In the genomic region with DNA sequence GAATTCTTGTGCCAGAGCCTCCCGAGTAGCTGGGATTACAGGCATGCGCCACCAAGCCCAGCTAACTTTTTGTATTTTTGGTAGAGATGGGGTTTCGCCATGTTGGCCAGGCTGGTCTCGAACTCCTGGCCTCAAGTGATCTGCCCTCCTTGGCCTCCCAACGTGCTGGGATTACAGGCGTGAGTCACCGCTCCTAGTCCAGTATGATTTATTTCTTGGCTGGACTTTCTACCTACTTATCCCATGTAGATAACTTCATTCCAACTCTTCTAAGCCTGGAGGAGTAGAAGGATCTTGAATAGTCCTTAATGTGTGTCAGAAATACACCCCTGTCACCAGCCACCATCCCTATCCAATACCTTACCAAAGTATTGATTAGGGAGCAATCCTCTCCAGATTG, we compare ENCODE assay signal across 8 cellular contexts. TPM values are rescaled to one million over a fixed set of nuclear protein-coding genes. Genes with fewer than 3 reads are reported as not detected.
A peak's percentile ranks its signal among the peaks of the same experiment; 100 is the strongest.
DNase-seq lines count a peak whose midpoint lies in the region; ATAC-seq, FAIRE-seq and TF ChIP-seq lines count a peak whose summit lies in the region.
"Not testable (repeated sequence)": the region's sequence is repeated elsewhere in the genome, so short reads cannot be mapped to it uniquely, and the experiment has no call there.

No MANE protein-coding gene starts in this region.

- not testable (repeated sequence) for H3K4me3 Mint-ChIP-seq in CD4-positive, alpha-beta memory T cell; activated CD4-positive, alpha-beta T cell treated with anti-CD3 and anti-CD28 coated beads, Interleukin-2, amount 10 ng/mL, durations not matched to agents 24 days and 14 days; activated naive CD8-positive, alpha-beta T cell; effector memory CD8-positive, alpha-beta T cell; natural killer cell

- in situ Hi-C loops in HepG2 (cut with HindIII; ENCODE audit: extremely low pct_ligation_motif_present, low pct_unique_long_range_greater_than_20kb) = not testable (repeated sequence)

- not testable (repeated sequence) for TF ChIP-seq POLR2A in HepG2 (IDR thresholded peaks at IDR 0.05; ENCODE audit: insufficient read depth in 1 of 2, low read depth in 2 of 2, low read length in 2 of 2)

- not testable (repeated sequence) for H3K4me3 ChIP-seq in CD4-positive, alpha-beta memory T cell (ENCODE audit: low read length in 2 of 2); HepG2 (replicated peaks in 1 of 3; ENCODE audit: insufficient read depth in 1 of 3, low read depth in 2 of 3, low read length in 3 of 3); subcutaneous abdominal adipose tissue (ENCODE audit: low read depth in 1 of 5, low read length in 5 of 5)

- not testable (repeated sequence) for H3K9me3 Mint-ChIP-seq in CD4-positive, alpha-beta memory T cell; activated CD4-positive, alpha-beta T cell treated with anti-CD3 and anti-CD28 coated beads, Interleukin-2, amount 10 ng/mL, durations not matched to agents 24 days and 14 days; activated naive CD8-positive, alpha-beta T cell (ENCODE audit: low read depth); effector memory CD8-positive, alpha-beta T cell; natural killer cell

- TF ChIP-seq EP300 in HepG2 (IDR thresholded peaks at IDR 0.05; ENCODE audit: low read depth in 2 of 2, low read length in 2 of 2); HepG2 (CRISPR knock-in tag; IDR thresholded peaks at IDR 0.05; ENCODE audit: borderline replicate concordance): not testable (repeated sequence)

- not testable (repeated sequence) for BruUV-seq in HepG2 (replicated peaks; lab: Mats Ljungman, UMichigan)

- peaks cover 61% of the 10 kb centered on the region for H3K79me2 ChIP-seq in HepG2 (ENCODE audit: insufficient read depth, low read length)

- H4K20me1 ChIP-seq in HepG2 (ENCODE audit: insufficient read depth, low read length) = not testable (repeated sequence)

- ATAC-seq in effector memory CD8-positive, alpha-beta T cell (replicated peaks); HepG2; natural killer cell: not testable (repeated sequence)

- not testable (repeated sequence) for H3K27me3 Mint-ChIP-seq in CD4-positive, alpha-beta memory T cell; activated CD4-positive, alpha-beta T cell treated with anti-CD3 and anti-CD28 coated beads, Interleukin-2, amount 10 ng/mL, durations not matched to agents 24 days and 14 days; activated naive CD8-positive, alpha-beta T cell; effector memory CD8-positive, alpha-beta T cell; natural killer cell (ENCODE audit: low read depth in 2 of 2)

- not testable (repeated sequence) for H3K36me3 ChIP-seq in CD4-positive, alpha-beta memory T cell (ENCODE audit: insufficient read depth, low read length); HepG2 (replicated peaks in 1 of 2; ENCODE audit: control insufficient read depth in 1 of 2, insufficient read depth in 2 of 2, low read length in 2 of 2); subcutaneous abdominal adipose tissue (ENCODE audit: control insufficient read depth in 5 of 5, insufficient read depth in 5 of 5, low read length in 5 of 5)

- POLR2A ChIA-PET in CD4-positive, alpha-beta memory T cell (lab: Charles Lee; ENCODE audit: partially characterized antibody) = interaction anchor here (4.4 kb wide), 1 partner anchor 13 kb away, joined by 60 read pairs; the partner anchor contains the start of gene ACSL5
- POLR2A ChIA-PET in HepG2 (lab: Yijun Ruan, JAX) = interaction anchor here (1.6 to 3.4 kb wide), 3 partner anchors 9 to 24 kb away, joined by 3 to 27 read pairs (median 25); partner anchors contain the start of gene ACSL5

- peak overlapping the region; percentile 82 to 92 (median 88) for H3K27ac Mint-ChIP-seq in CD4-positive, alpha-beta memory T cell
- H3K27ac Mint-ChIP-seq in activated CD4-positive, alpha-beta T cell treated with anti-CD3 and anti-CD28 coated beads, Interleukin-2, amount 10 ng/mL, durations not matched to agents 24 days and 14 days = peak overlapping the region; percentile 42
- peak overlapping the region; percentile 91 for H3K27ac Mint-ChIP-seq in activated naive CD8-positive, alpha-beta T cell
- H3K27ac Mint-ChIP-seq in effector memory CD8-positive, alpha-beta T cell = peak overlapping the region; percentile 85 to 93
- peak overlapping the region; percentile 82 to 86 for H3K27ac Mint-ChIP-seq in natural killer cell

- not testable (repeated sequence) for FAIRE-seq in HepG2 (lab: Jason Lieb, UNC)

- not testable (repeated sequence) for H3K36me3 Mint-ChIP-seq in CD4-positive, alpha-beta memory T cell; effector memory CD8-positive, alpha-beta T cell (ENCODE audit: insufficient read depth); natural killer cell
- H3K36me3 Mint-ChIP-seq in activated CD4-positive, alpha-beta T cell treated with anti-CD3 and anti-CD28 coated beads, Interleukin-2, amount 10 ng/mL, durations not matched to agents 24 days and 14 days (ENCODE audit: low read depth) = peaks cover 27% of the 10 kb centered on the region
- H3K36me3 Mint-ChIP-seq in activated naive CD8-positive, alpha-beta T cell = peaks cover 21% of the 10 kb centered on the region

- H3K9ac ChIP-seq in HepG2 (ENCODE audit: insufficient read depth, low read depth, low read length); subcutaneous abdominal adipose tissue (ENCODE audit: low read length in 5 of 5): not testable (repeated sequence)

- TF ChIP-seq RAD21 in HepG2 (CRISPR knock-in tag; IDR thresholded peaks at IDR 0.05) = not testable (repeated sequence)

- not testable (repeated sequence) for DNase-seq in CD4-positive, alpha-beta memory T cell; activated CD4-positive, alpha-beta T cell treated with anti-CD3 and anti-CD28 coated beads, Interleukin-2, amount 10 ng/mL, durations not matched to agents 24 days and 14 days; effector memory CD8-positive, alpha-beta T cell; HepG2 (ENCODE audit: low spot score); natural killer cell
- peak; percentile 48 for DNase-seq in M059J (ENCODE audit: low read depth)

- not testable (repeated sequence) for H3K27me3 ChIP-seq in CD4-positive, alpha-beta memory T cell (ENCODE audit: insufficient read depth, low read length); HepG2 (ENCODE audit: control insufficient read depth in 1 of 2, insufficient read depth in 2 of 2, low read length in 2 of 2); subcutaneous abdominal adipose tissue (ENCODE audit: control insufficient read depth in 5 of 5, insufficient read depth in 4 of 5, low read length in 5 of 5)

- H3K9me3 ChIP-seq in CD4-positive, alpha-beta memory T cell (ENCODE audit: control insufficient read depth in 1 of 2, low read length in 2 of 2); HepG2 (ENCODE audit: low read length); subcutaneous abdominal adipose tissue (ENCODE audit: control insufficient read depth in 5 of 5, low read length in 5 of 5): not testable (repeated sequence)

- H3K4me1 Mint-ChIP-seq in CD4-positive, alpha-beta memory T cell = peaks cover 56 to 76% (median 68%) of the 10 kb centered on the region in 4 donors
- H3K4me1 Mint-ChIP-seq in activated CD4-positive, alpha-beta T cell treated with anti-CD3 and anti-CD28 coated beads, Interleukin-2, amount 10 ng/mL, durations not matched to agents 24 days and 14 days = peaks cover 44% of the 10 kb centered on the region
- H3K4me1 Mint-ChIP-seq in activated naive CD8-positive, alpha-beta T cell (ENCODE audit: low read depth) = peaks cover 73% of the 10 kb centered on the region
- peaks cover 42 to 69% of the 10 kb centered on the region in 2 donors for H3K4me1 Mint-ChIP-seq in effector memory CD8-positive, alpha-beta T cell (ENCODE audit: low read depth in 2 of 2)
- H3K4me1 Mint-ChIP-seq in natural killer cell = peaks cover 63 to 69% of the 10 kb centered on the region in 2 donors

- H3K27ac ChIP-seq in CD4-positive, alpha-beta memory T cell (ENCODE audit: low read depth, low read length) = peak overlapping the region; percentile 64
- H3K27ac ChIP-seq in HepG2 (ENCODE audit: extremely low read length, insufficient read depth, low read length) = peak overlapping the region; percentile 58
- H3K27ac ChIP-seq in subcutaneous abdominal adipose tissue (ENCODE audit: low read depth, low read length) = peak overlapping the region; percentile 38

- 99% methylated on average over 7 of the region's 7 CpGs for whole genome bisulfite sequencing in HepG2 (ENCODE audit: low lambda C conversion rate)

- intact Hi-C loops in CD4-positive, alpha-beta memory T cell (cut with micrococcal nuclease); HepG2 (cut with micrococcal nuclease; ENCODE audit: unreplicated experiment); natural killer cell (cut with micrococcal nuclease): not testable (repeated sequence)
- intact Hi-C loops in activated CD4-positive, alpha-beta T cell treated with anti-CD3 and anti-CD28 coated beads, Interleukin-2, amount 10 ng/mL, durations not matched to agents 24 days and 14 days (cut with micrococcal nuclease) = loop anchor here (2.0 kb wide), 2 partner anchors 59 to 139 kb away; partner anchors contain the start of genes VTI1A and ZDHHC6

- not testable (repeated sequence) for TF ChIP-seq CTCF in HepG2 (CRISPR knock-in tag; IDR thresholded peaks at IDR 0.05); natural killer cell (IDR thresholded peaks at IDR 0.05)

- not testable (repeated sequence) for H2AFZ ChIP-seq in HepG2 (ENCODE audit: low read length)

- H3K4me1 ChIP-seq in CD4-positive, alpha-beta memory T cell (ENCODE audit: insufficient read depth, low read length) = peaks cover 44% of the 10 kb centered on the region
- H3K4me1 ChIP-seq in HepG2 (ENCODE audit: insufficient read depth, low read length) (peaks cover 100% of the 10 kb centered on the region), subcutaneous abdominal adipose tissue (ENCODE audit: control insufficient read depth in 5 of 5, insufficient read depth in 5 of 5, low read length in 5 of 5) (peaks cover 2 to 18% (median 11%) of the 10 kb centered on the region in 5 donors)

- H3K4me2 ChIP-seq in HepG2 (ENCODE audit: low read depth, low read length) = peak overlapping the region; percentile 37; the same call in 1 of the 2 replicates

- CTCF ChIA-PET in CD4-positive, alpha-beta memory T cell (lab: Charles Lee; ENCODE audit: partially characterized antibody) = interaction anchor here (1.5 to 2.1 kb wide), 2 partner anchors 13 to 16 kb away, joined by 4 to 11 read pairs; partner anchors contain the start of gene ACSL5
- CTCF ChIA-PET in HepG2 (lab: Yijun Ruan, JAX; ENCODE audit: low intra/inter-chr PET ratio, low total read pairs) = not testable (repeated sequence)

RNA-seq across cellular contexts. Expression of gene ACSL5, which starts 14.1 kb away (rescaled TPM):
- total RNA-seq in CD4-positive, alpha-beta memory T cell = 10 to 100 TPM; 51.8 to 53.8 TPM
- 10 to 100 TPM; 62.2 to 83.8 TPM for polyA plus RNA-seq in CD4-positive, alpha-beta memory T cell
- total RNA-seq in M059J (2014; rRNA removed; shearing (Covaris generic)) = 17.6 and 25.5 TPM in 2 replicates
- total RNA-seq in activated CD4-positive, alpha-beta T cell treated with anti-CD3 and anti-CD28 coated beads, Interleukin-2, amount 10 ng/mL, durations not matched to agents 24 days and 14 days = 42.8 and 48.6 TPM in 2 replicates
- total RNA-seq in HepG2 (2016; rRNA removed; fragmentation: Illumina TruSeq; extraction: Trizol) = 32.7 and 56.4 TPM in 2 replicates
- total RNA-seq in HepG2 (2016; cell fraction: cytosol; rRNA removed; fragmentation: Illumina TruSeq; extraction: Trizol; ENCODE audit: low read depth) = 7.5 and 7.6 TPM in 2 replicates
- total RNA-seq in HepG2 (2016; cell fraction: insoluble cytoplasmic fraction; rRNA removed; fragmentation: Illumina TruSeq; extraction: Trizol) = 31.4 and 60.5 TPM in 2 replicates
- total RNA-seq in HepG2 (2016; cell fraction: membrane; rRNA removed; fragmentation: Illumina TruSeq; extraction: Trizol) = 11.4 and 13.4 TPM in 2 replicates
- 67.4 and 69.7 TPM in 2 replicates for total RNA-seq in HepG2 (2016; cell fraction: nucleus; rRNA removed; fragmentation: Illumina TruSeq; extraction: Trizol)
- polyA plus RNA-seq in HepG2 (2011; rRNA removed) = 72.1 and 82.5 TPM in 2 replicates
- polyA plus RNA-seq in HepG2 (2011; cell fraction: cytosol; rRNA removed) = 46.4 and 61.1 TPM in 2 replicates
- polyA plus RNA-seq in HepG2 (2011; cell fraction: nucleus; rRNA removed) = 118 and 139 TPM in 2 replicates
- 67.2 and 80.7 TPM in 2 replicates for polyA plus RNA-seq in HepG2 (2012)
- polyA plus RNA-seq in HepG2 (2016; cell fraction: cytosol; fragmentation: Illumina TruSeq; extraction: Trizol; ENCODE audit: low read depth) = 3.7 and 4.3 TPM in 2 replicates
- polyA plus RNA-seq in HepG2 (2016; cell fraction: insoluble cytoplasmic fraction; fragmentation: Illumina TruSeq; extraction: Trizol; ENCODE audit: low read depth) = 26.4 and 27.5 TPM in 2 replicates
- 6.5 TPM in 2 replicates for polyA plus RNA-seq in HepG2 (2016; cell fraction: membrane; fragmentation: Illumina TruSeq; extraction: Trizol; ENCODE audit: low read depth)
- polyA plus RNA-seq in HepG2 (2016; cell fraction: nucleus; fragmentation: Illumina TruSeq; extraction: Trizol; ENCODE audit: insufficient read depth, low read depth) = 88.2 and 99.1 TPM in 2 replicates
- 45.1 and 203 TPM in 2 replicates for polyA minus RNA-seq in HepG2 (2011; rRNA and poly(A)+ RNA removed; ENCODE audit: low replicate concordance)
- 54.1 and 66.6 TPM in 2 replicates for polyA minus RNA-seq in HepG2 (2011; cell fraction: cytosol; rRNA and poly(A)+ RNA removed)
- 68.9 and 74.5 TPM in 2 replicates for polyA minus RNA-seq in HepG2 (2011; cell fraction: nucleus; rRNA and poly(A)+ RNA removed)
- 10 to 100 TPM; 41.7 to 71.2 (median 53.7) TPM for total RNA-seq in natural killer cell

RNA-seq across cellular contexts. Expression of gene ZDHHC6, which starts 58.7 kb away (rescaled TPM):
- total RNA-seq in CD4-positive, alpha-beta memory T cell = 10 to 100 TPM; 60.6 to 61.2 TPM
- 10 to 100 TPM; 39.3 to 48.0 TPM for polyA plus RNA-seq in CD4-positive, alpha-beta memory T cell
- total RNA-seq in M059J (2014; rRNA removed; shearing (Covaris generic)) = 39.0 and 40.1 TPM in 2 replicates
- 45.5 and 47.7 TPM in 2 replicates for total RNA-seq in activated CD4-positive, alpha-beta T cell treated with anti-CD3 and anti-CD28 coated beads, Interleukin-2, amount 10 ng/mL, durations not matched to agents 24 days and 14 days
- total RNA-seq in HepG2 (2016; rRNA removed; fragmentation: Illumina TruSeq; extraction: Trizol) (49.4 and 50.9 TPM in 2 replicates), natural killer cell (10 to 100 TPM; 29.1 to 36.1 (median 30.2) TPM)
- total RNA-seq in HepG2 (2016; cell fraction: cytosol; rRNA removed; fragmentation: Illumina TruSeq; extraction: Trizol; ENCODE audit: low read depth) = 35.2 and 46.9 TPM in 2 replicates
- total RNA-seq in HepG2 (2016; cell fraction: insoluble cytoplasmic fraction; rRNA removed; fragmentation: Illumina TruSeq; extraction: Trizol) = 52.5 and 54.7 TPM in 2 replicates
- total RNA-seq in HepG2 (2016; cell fraction: membrane; rRNA removed; fragmentation: Illumina TruSeq; extraction: Trizol) = 80.7 and 80.9 TPM in 2 replicates
- total RNA-seq in HepG2 (2016; cell fraction: nucleus; rRNA removed; fragmentation: Illumina TruSeq; extraction: Trizol) = 42.2 and 43.4 TPM in 2 replicates
- polyA plus RNA-seq in HepG2 (2011; rRNA removed) = 16.3 and 20.9 TPM in 2 replicates
- polyA plus RNA-seq in HepG2 (2011; cell fraction: cytosol; rRNA removed) = 8.4 and 12.7 TPM in 2 replicates
- polyA plus RNA-seq in HepG2 (2011; cell fraction: nucleus; rRNA removed) = 34.4 and 41.6 TPM in 2 replicates
- polyA plus RNA-seq in HepG2 (2012) = 22.0 and 25.6 TPM in 2 replicates
- 33.5 and 47.1 TPM in 2 replicates for polyA plus RNA-seq in HepG2 (2016; cell fraction: cytosol; fragmentation: Illumina TruSeq; extraction: Trizol; ENCODE audit: low read depth)
- polyA plus RNA-seq in HepG2 (2016; cell fraction: insoluble cytoplasmic fraction; fragmentation: Illumina TruSeq; extraction: Trizol; ENCODE audit: low read depth) = 44.1 and 46.7 TPM in 2 replicates
- 57.9 and 69.4 TPM in 2 replicates for polyA plus RNA-seq in HepG2 (2016; cell fraction: membrane; fragmentation: Illumina TruSeq; extraction: Trizol; ENCODE audit: low read depth)
- polyA plus RNA-seq in HepG2 (2016; cell fraction: nucleus; fragmentation: Illumina TruSeq; extraction: Trizol; ENCODE audit: insufficient read depth, low read depth) = 80.3 and 81.7 TPM in 2 replicates
- 17.3 and 32.4 TPM in 2 replicates for polyA minus RNA-seq in HepG2 (2011; rRNA and poly(A)+ RNA removed; ENCODE audit: low replicate concordance)
- polyA minus RNA-seq in HepG2 (2011; cell fraction: cytosol; rRNA and poly(A)+ RNA removed) = 6.6 and 7.8 TPM in 2 replicates
- 34.8 and 42.5 TPM in 2 replicates for polyA minus RNA-seq in HepG2 (2011; cell fraction: nucleus; rRNA and poly(A)+ RNA removed)

RNA-seq across cellular contexts. Expression of gene VTI1A, which starts 59.0 kb away (rescaled TPM):
- total RNA-seq in CD4-positive, alpha-beta memory T cell = 10 to 100 TPM; 47.0 to 48.5 TPM
- 10 to 100 TPM; 24.4 to 33.1 TPM for polyA plus RNA-seq in CD4-positive, alpha-beta memory T cell
- total RNA-seq in M059J (2014; rRNA removed; shearing (Covaris generic)) = 21.7 and 32.4 TPM in 2 replicates
- total RNA-seq in activated CD4-positive, alpha-beta T cell treated with anti-CD3 and anti-CD28 coated beads, Interleukin-2, amount 10 ng/mL, durations not matched to agents 24 days and 14 days = 35.2 and 38.4 TPM in 2 replicates
- total RNA-seq in HepG2 (2016; rRNA removed; fragmentation: Illumina TruSeq; extraction: Trizol) = 32.7 and 38.7 TPM in 2 replicates
- 7.8 and 10.4 TPM in 2 replicates for total RNA-seq in HepG2 (2016; cell fraction: cytosol; rRNA removed; fragmentation: Illumina TruSeq; extraction: Trizol; ENCODE audit: low read depth)
- 31.1 and 36.1 TPM in 2 replicates for total RNA-seq in HepG2 (2016; cell fraction: insoluble cytoplasmic fraction; rRNA removed; fragmentation: Illumina TruSeq; extraction: Trizol)
- total RNA-seq in HepG2 (2016; cell fraction: membrane; rRNA removed; fragmentation: Illumina TruSeq; extraction: Trizol) = 19.0 and 19.3 TPM in 2 replicates
- total RNA-seq in HepG2 (2016; cell fraction: nucleus; rRNA removed; fragmentation: Illumina TruSeq; extraction: Trizol) = 73.4 and 74.7 TPM in 2 replicates
- polyA plus RNA-seq in HepG2 (2011; rRNA removed) = 10.2 and 11.7 TPM in 2 replicates
- polyA plus RNA-seq in HepG2 (2011; cell fraction: cytosol; rRNA removed) = 8.2 and 9.5 TPM in 2 replicates
- 19.8 and 20.7 TPM in 2 replicates for polyA plus RNA-seq in HepG2 (2011; cell fraction: nucleus; rRNA removed)
- polyA plus RNA-seq in HepG2 (2012) = 9.5 and 11.1 TPM in 2 replicates
- 8.3 and 11.0 TPM in 2 replicates for polyA plus RNA-seq in HepG2 (2016; cell fraction: cytosol; fragmentation: Illumina TruSeq; extraction: Trizol; ENCODE audit: low read depth)
- polyA plus RNA-seq in HepG2 (2016; cell fraction: insoluble cytoplasmic fraction; fragmentation: Illumina TruSeq; extraction: Trizol; ENCODE audit: low read depth) = 32.7 and 33.2 TPM in 2 replicates
- 12.7 and 14.9 TPM in 2 replicates for polyA plus RNA-seq in HepG2 (2016; cell fraction: membrane; fragmentation: Illumina TruSeq; extraction: Trizol; ENCODE audit: low read depth)
- polyA plus RNA-seq in HepG2 (2016; cell fraction: nucleus; fragmentation: Illumina TruSeq; extraction: Trizol; ENCODE audit: insufficient read depth, low read depth) = 29.8 and 34.7 TPM in 2 replicates
- polyA minus RNA-seq in HepG2 (2011; rRNA and poly(A)+ RNA removed; ENCODE audit: low replicate concordance) = 15.3 and 16.3 TPM in 2 replicates
- 7.6 and 7.8 TPM in 2 replicates for polyA minus RNA-seq in HepG2 (2011; cell fraction: cytosol; rRNA and poly(A)+ RNA removed)
- polyA minus RNA-seq in HepG2 (2011; cell fraction: nucleus; rRNA and poly(A)+ RNA removed) = 84.0 and 86.0 TPM in 2 replicates
- total RNA-seq in natural killer cell = 10 to 100 TPM; 62.6 to 77.6 (median 68.2) TPM
